In the genomic region with DNA sequence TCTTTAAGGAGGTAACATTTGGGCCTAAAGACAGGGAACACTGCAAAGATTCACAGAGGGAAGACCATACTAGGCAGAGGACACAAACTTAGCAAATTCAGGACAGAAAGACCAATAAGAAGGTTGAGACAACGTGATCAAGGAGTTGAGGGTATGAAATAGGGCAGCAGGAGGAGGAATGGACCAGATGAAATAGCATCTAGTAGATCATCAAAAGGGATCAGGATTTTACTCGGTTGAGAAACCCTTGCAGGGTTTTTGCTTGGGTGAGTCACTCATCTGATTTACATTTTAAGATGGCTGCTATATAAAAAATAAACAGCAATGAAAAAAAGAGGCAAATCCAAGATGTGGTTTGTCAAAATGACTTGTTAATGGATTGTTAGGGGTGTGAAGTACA, we compare ENCODE assay signal across 9 cellular contexts. TPM values are rescaled to one million over a fixed set of nuclear protein-coding genes. Genes with fewer than 3 reads are reported as not detected.
A peak's percentile ranks its signal among the peaks of the same experiment; 100 is the strongest.
DNase-seq lines count a peak whose midpoint lies in the region; ATAC-seq and TF ChIP-seq lines count a peak whose summit lies in the region.
"Had no signal": no experiment of that assay in that cellular context is flagged by ENCODE, and none has a peak within 500 bp of the region (broad histone marks: within the 10 kb centered on the region; RNA-seq: fewer than 3 reads in every experiment).

No MANE protein-coding gene starts in this region.

- H3K4me3 ChIP-seq in fibroblast of lung (replicated peaks in 1 of 4; ENCODE audit: control extremely low read depth in 1 of 4, insufficient read depth in 1 of 4, low read depth in 3 of 4, low read length in 4 of 4) = peak overlapping the region in 3 of 4 experiments; percentile 2 to 32 (median 14)

- peak overlapping the region; percentile 81 for H3K27ac Mint-ChIP-seq in activated CD4-positive, alpha-beta T cell treated with anti-CD3 and anti-CD28 coated beads, Interleukin-2, amount 10 ng/mL, durations not matched to agents 24 days and 14 days
- H3K27ac Mint-ChIP-seq in stimulated activated naive B cell treated with anti-CD40 and anti-IgM and Interleukin-4, amounts not matched to agents 10 μg/mL and 1 μg/mL and 100 μg/mL, for 72 hours = peak overlapping the region; percentile 32

- H3K36me3 Mint-ChIP-seq in activated CD4-positive, alpha-beta T cell treated with anti-CD3 and anti-CD28 coated beads, Interleukin-2, amount 10 ng/mL, durations not matched to agents 24 days and 14 days (ENCODE audit: low read depth) = peaks cover 56% of the 10 kb centered on the region
- peaks cover 29 to 52% of the 10 kb centered on the region in 2 donors for H3K36me3 Mint-ChIP-seq in stimulated activated naive B cell treated with anti-CD40 and anti-IgM and Interleukin-4, amounts not matched to agents 10 μg/mL and 1 μg/mL and 100 μg/mL, for 72 hours

- peak overlapping the region; percentile 92 for H3K4me3 Mint-ChIP-seq in activated CD4-positive, alpha-beta T cell treated with anti-CD3 and anti-CD28 coated beads, Interleukin-2, amount 10 ng/mL, durations not matched to agents 24 days and 14 days
- peak overlapping the region; percentile 10 to 25 for H3K4me3 Mint-ChIP-seq in stimulated activated naive B cell treated with anti-CD40 and anti-IgM and Interleukin-4, amounts not matched to agents 10 μg/mL and 1 μg/mL and 100 μg/mL, for 72 hours

- H3K27me3 ChIP-seq in fibroblast of lung (ENCODE audit: control insufficient read depth, insufficient read depth, low read length) = no peaks in the 10 kb centered on the region

- H3K4me1 Mint-ChIP-seq in activated CD4-positive, alpha-beta T cell treated with anti-CD3 and anti-CD28 coated beads, Interleukin-2, amount 10 ng/mL, durations not matched to agents 24 days and 14 days = peaks cover 66% of the 10 kb centered on the region
- peaks cover 32 to 69% of the 10 kb centered on the region in 2 donors for H3K4me1 Mint-ChIP-seq in stimulated activated naive B cell treated with anti-CD40 and anti-IgM and Interleukin-4, amounts not matched to agents 10 μg/mL and 1 μg/mL and 100 μg/mL, for 72 hours

- H3K9me3 Mint-ChIP-seq in activated CD4-positive, alpha-beta T cell treated with anti-CD3 and anti-CD28 coated beads, Interleukin-2, amount 10 ng/mL, durations not matched to agents 24 days and 14 days = no peaks in the 10 kb centered on the region
- H3K9me3 Mint-ChIP-seq in stimulated activated naive B cell treated with anti-CD40 and anti-IgM and Interleukin-4, amounts not matched to agents 10 μg/mL and 1 μg/mL and 100 μg/mL, for 72 hours = no peaks in the 10 kb centered on the region

- CTCF ChIA-PET in RWPE1 (lab: Yijun Ruan, JAX) = interaction anchor here (0.6 to 0.7 kb wide), 3 partner anchors 37 to 833 kb away, joined by 3 to 4 read pairs (median 3); no protein-coding TSS in a partner anchor

- no peak overlapping the region for H3K9ac ChIP-seq in fibroblast of lung (ENCODE audit: insufficient read depth, low read length)

- peaks cover 10% of the 10 kb centered on the region for H3K4me1 ChIP-seq in fibroblast of lung (ENCODE audit: control insufficient read depth, extremely low read depth, insufficient read depth, low read length)

- H3K27me3 Mint-ChIP-seq in activated CD4-positive, alpha-beta T cell treated with anti-CD3 and anti-CD28 coated beads, Interleukin-2, amount 10 ng/mL, durations not matched to agents 24 days and 14 days = peaks cover 2% of the 10 kb centered on the region
- no peaks in the 10 kb centered on the region for H3K27me3 Mint-ChIP-seq in stimulated activated naive B cell treated with anti-CD40 and anti-IgM and Interleukin-4, amounts not matched to agents 10 μg/mL and 1 μg/mL and 100 μg/mL, for 72 hours

- no peak for TF ChIP-seq CTCF in RWPE1 (conservative IDR thresholded peaks at IDR 0.05; ENCODE audit: low read depth)
- TF ChIP-seq CTCF in fibroblast of lung (conservative IDR thresholded peaks at IDR 0.05 in 1 of 2, IDR thresholded peaks at IDR 0.05 in 1 of 2; ENCODE audit: low read depth in 1 of 2, low read length in 2 of 2) = no peak

- POLR2A ChIA-PET in RWPE1 (lab: Yijun Ruan, JAX; ENCODE audit: low non-redundant PET) = no interaction called here

- H2AFZ ChIP-seq in fibroblast of lung (ENCODE audit: low read length) = no peak overlapping the region

- peaks cover 95% of the 10 kb centered on the region for H3K79me2 ChIP-seq in fibroblast of lung (ENCODE audit: control insufficient read depth, insufficient read depth, low read length)

- no peak for DNase-seq in activated CD4-positive, alpha-beta T cell treated with anti-CD3 and anti-CD28 coated beads, Interleukin-2, amount 10 ng/mL, durations not matched to agents 24 days and 14 days
- DNase-seq in activated CD4-positive, alpha-beta T cell treated with anti-CD3 and anti-CD28 coated beads for 1 hour = no peak
- DNase-seq in RWPE1 (ENCODE audit: low spot score) (peak; percentile 26), fibroblast of lung (ENCODE audit: low read depth in 2 of 2) (peak; percentile 49 to 66), epidermal melanocyte (ENCODE audit: insufficient read length, low spot score) (no peak)
- no peak for DNase-seq in stimulated activated naive B cell treated with anti-CD40 and anti-IgM and Interleukin-4, amounts not matched to agents 10 μg/mL and 1 μg/mL and 100 μg/mL, for 72 hours

- no peak for ATAC-seq in stimulated activated naive B cell treated with anti-CD40 and anti-IgM and Interleukin-4, amounts not matched to agents 10 μg/mL and 1 μg/mL and 100 μg/mL, for 72 hours (replicated peaks)
- ATAC-seq in GM18868 (IDR thresholded peaks at IDR 0.05; ENCODE audit: unreplicated experiment) (no peak), GM19328 (IDR thresholded peaks at IDR 0.05; ENCODE audit: unreplicated experiment) (no peak)
- ATAC-seq: HCT116 had no signal

- H4K20me1 ChIP-seq in fibroblast of lung (ENCODE audit: control insufficient read depth, extremely low read depth, insufficient read depth, low read length) = peaks cover 12% of the 10 kb centered on the region

- peak overlapping the region; percentile 49 for H3K4me2 ChIP-seq in fibroblast of lung (ENCODE audit: extremely low read depth, insufficient read depth, low read length)

- intact Hi-C loops in activated CD4-positive, alpha-beta T cell treated with anti-CD3 and anti-CD28 coated beads, Interleukin-2, amount 10 ng/mL, durations not matched to agents 24 days and 14 days (cut with micrococcal nuclease) = loop anchor here (5.0 kb wide), 1 partner anchor 1103 kb away; the partner anchor contains the start of gene MYB

- H3K27ac ChIP-seq in RWPE1 (no peak overlapping the region), fibroblast of lung (ENCODE audit: insufficient read depth, low read length) (peak overlapping the region; percentile 51)

- no peaks in the 10 kb centered on the region for H3K9me3 ChIP-seq in fibroblast of lung (ENCODE audit: control insufficient read depth, insufficient read depth, low read depth, low read length)

- no peaks in the 10 kb centered on the region for H3K36me3 ChIP-seq in fibroblast of lung (ENCODE audit: control insufficient read depth, insufficient read depth, low read length)

RNA-seq across cellular contexts. Expression of gene BCLAF1, which starts 4.7 kb away (rescaled TPM):
- total RNA-seq in activated CD4-positive, alpha-beta T cell treated with anti-CD3 and anti-CD28 coated beads, Interleukin-2, amount 10 ng/mL, durations not matched to agents 24 days and 14 days = 267 TPM in 2 replicates
- total RNA-seq in fibroblast of lung = 69.9 and 82.6 TPM in 2 replicates
- 99.8 and 102 TPM in 2 replicates for polyA plus RNA-seq in fibroblast of lung
- 88.3 and 99.2 TPM in 2 replicates for polyA plus RNA-seq in fibroblast of lung (2012)
- 16.7 and 48.2 TPM in 2 replicates for polyA minus RNA-seq in fibroblast of lung (ENCODE audit: low replicate concordance)

RNA-seq across cellular contexts. Expression of gene MTFR2, which starts 34.8 kb away (rescaled TPM):
- 24.4 and 24.6 TPM in 2 replicates for total RNA-seq in activated CD4-positive, alpha-beta T cell treated with anti-CD3 and anti-CD28 coated beads, Interleukin-2, amount 10 ng/mL, durations not matched to agents 24 days and 14 days
- total RNA-seq in fibroblast of lung = 0.26 and 0.83 TPM in 2 replicates
- polyA plus RNA-seq in fibroblast of lung = 3.3 and 12.7 TPM in 2 replicates
- polyA plus RNA-seq in fibroblast of lung (2012) = 1.7 and 5.2 TPM in 2 replicates
- 20.0 TPM in 1 of 2 replicates, not detected in the other for polyA minus RNA-seq in fibroblast of lung (ENCODE audit: low replicate concordance)

Comparison
In these comparisons a context has a peak if more than half of its experiments do, and no peak if none do; other contexts are left out.
1. DNase-seq: peak in RWPE1 (single experiment) and fibroblast of lung (2 of 2); none in activated CD4-positive, alpha-beta T cell treated with anti-CD3 and anti-CD28 coated beads, Interleukin-2, amount 10 ng/mL, durations not matched to agents 24 days and 14 days (single experiment), activated CD4-positive, alpha-beta T cell treated with anti-CD3 and anti-CD28 coated beads for 1 hour (single experiment), stimulated activated naive B cell treated with anti-CD40 and anti-IgM and Interleukin-4, amounts not matched to agents 10 μg/mL and 1 μg/mL and 100 μg/mL, for 72 hours (single experiment) and epidermal melanocyte (single experiment).
2. RNA of gene MTFR2, which starts 34.8 kb away (total RNA-seq): 24.4 to 24.6 TPM in activated CD4-positive, alpha-beta T cell treated with anti-CD3 and anti-CD28 coated beads, Interleukin-2, amount 10 ng/mL, durations not matched to agents 24 days and 14 days; 0.26 to 0.83 TPM in fibroblast of lung; every median in the first group is over 10 times any median in the second.